Comparison of ENCODE assay signal across 22 cellular contexts in genomic region chr19:5120321-5120720, GRCh38.
"Had no signal": no experiment of that assay in that cellular context is flagged by ENCODE, and none has a peak within 500 bp of the region (broad histone marks: within the 10 kb centered on the region; RNA-seq: fewer than 3 reads in every experiment).

No MANE protein-coding gene starts in this region.

- H3K4me2 ChIP-seq: SK-N-SH had no signal

- DNase-seq: IMR-90, Kasumi-1, KG1, MM.1S, NCI-H1092 treated with DMSO at 0.1 percent for 48 hours, NCI-H1436, NCI-H187, NCI-H2029, NCI-H2081 treated with DMSO at 0.1 percent for 48 hours, NCI-H2171, NCI-H226, NCI-H446, NCI-H510A, NCI-H524 treated with DMSO at 0.1 percent for 48 hours, NCI-H69, NCI-H774, PC-3, SHP77, SK-N-SH had no signal

- H3K9me2 ChIP-seq: SK-N-SH had no signal

- H3K27ac ChIP-seq: RWPE1 had no signal

- ATAC-seq: HepG2, Panc1, PC-3 had no signal

- H3K9me3 ChIP-seq: SK-N-SH had no signal
